In genomic region chr17:5233492-5233891, GRCh38 we compare ENCODE assay signal across 1 cellular context.
A peak's percentile ranks its signal among the peaks of the same experiment; 100 is the strongest.
TF ChIP-seq lines count a peak whose summit lies in the region.

No MANE protein-coding gene starts in this region.

TF ChIP-seq in GM12878, 131 proteins besides CTCF, POLR2A, EP300 and RAD21:
- 0 out of 2 replicates have a peak, but pooled peaks have one; percentile 27 for TF ChIP-seq TCF7 (IDR thresholded peaks at IDR 0.05; ENCODE audit: borderline replicate concordance)
- TF ChIP-seq NR2F1 (conservative IDR thresholded peaks at IDR 0.05) = peak; percentile 65
- 0 out of 2 replicates have a peak, but pooled peaks have one; percentile 10 for TF ChIP-seq BACH1 (IDR thresholded peaks at IDR 0.05; ENCODE audit: borderline replicate concordance)
